ENCODE assay signal across 13 cellular contexts in the genomic region with DNA sequence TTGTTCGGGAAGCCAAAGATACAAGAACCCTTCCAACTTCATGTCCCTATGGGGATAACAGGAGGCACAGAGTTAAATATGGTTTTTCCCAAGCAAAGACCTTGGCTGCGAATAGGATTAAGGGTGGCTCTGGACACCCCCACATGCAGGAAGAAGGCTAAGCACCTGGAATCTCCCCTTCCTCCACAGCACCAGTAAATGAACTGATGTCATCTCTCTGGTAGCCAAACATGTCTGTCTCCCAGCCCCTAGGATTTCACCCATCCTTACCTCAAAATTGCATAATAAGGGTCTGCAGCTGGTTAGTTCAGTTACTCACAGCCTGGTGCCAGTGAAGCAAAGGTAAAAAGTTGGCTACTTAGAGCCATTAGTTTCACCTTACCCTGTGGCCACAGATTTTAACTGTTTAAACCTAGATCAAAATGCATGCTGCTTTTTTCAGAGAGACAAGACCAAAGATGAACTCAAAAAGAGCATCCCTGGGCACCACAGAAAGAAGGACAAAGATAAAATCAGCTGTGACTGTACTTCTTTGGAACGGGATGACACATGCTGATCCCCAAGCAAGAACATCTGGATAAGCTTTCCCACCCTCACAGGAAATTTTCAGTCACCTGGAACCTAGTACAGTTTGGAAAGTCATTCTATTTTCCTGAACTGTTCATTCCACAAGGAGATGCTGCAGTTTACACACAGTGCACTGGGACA.
DNase-seq lines count a peak whose midpoint lies in the region; TF ChIP-seq lines count a peak whose summit lies in the region.
"Had no signal": no experiment of that assay in that cellular context is flagged by ENCODE, and none has a peak within 500 bp of the region (broad histone marks: within the 10 kb centered on the region; RNA-seq: fewer than 3 reads in every experiment).

No MANE protein-coding gene starts in this region.

- H3K4me3 Mint-ChIP-seq in progenitor cell of endocrine pancreas (ENCODE audit: low read depth): no peak overlapping the region

- peak overlapping the region; percentile 87 for H3K27ac ChIP-seq in epithelial cell of prostate
- H3K27ac ChIP-seq: VCaP had no signal

- H3K36me3 Mint-ChIP-seq in progenitor cell of endocrine pancreas (ENCODE audit: insufficient read depth): peaks cover 5% of the 10 kb centered on the region

- H3K9me3 Mint-ChIP-seq in progenitor cell of endocrine pancreas (ENCODE audit: low read depth): no peaks in the 10 kb centered on the region

- no peaks in the 10 kb centered on the region for H3K27me3 Mint-ChIP-seq in progenitor cell of endocrine pancreas

- peak overlapping the region; percentile 11 for H3K27ac Mint-ChIP-seq in progenitor cell of endocrine pancreas

- DNase-seq in ELR (ENCODE audit: low read depth) (peak; percentile 69), NAMALWA (ENCODE audit: low spot score) (peak; percentile 27), epithelial cell of prostate (ENCODE audit: low read depth, low spot score) (no peak), progenitor cell of endocrine pancreas (ENCODE audit: low spot score, unreplicated experiment) (no peak), OCI-M1 (lab: John Stamatoyannopoulos, UW) (no peak), retina (no peak), GF-D8 (lab: John Stamatoyannopoulos, UW) (no peak), DMS53 (lab: John Stamatoyannopoulos, UW) (no peak)
- DNase-seq: activated effector memory CD4-positive, alpha-beta T cell treated with anti-CD3 and anti-CD28 coated beads, Interleukin-2, amount 50 U/mL, for 16 hours; KG1; NCI-H748 treated with DMSO at 0.1 percent for 48 hours; stimulated activated CD4-positive, alpha-beta T cell treated with anti-CD3 and anti-CD28 coated beads, Interleukin-12 subunit alpha, Interleukin-12 subunit beta, amount 100 ng/mL, for 4 hours had no signal

- H3K4me1 Mint-ChIP-seq in progenitor cell of endocrine pancreas (ENCODE audit: low read depth): peaks cover 10% of the 10 kb centered on the region

- TF ChIP-seq CTCF in progenitor cell of endocrine pancreas (IDR thresholded peaks at IDR 0.05; ENCODE audit: unreplicated experiment): no peak

Comparison
In these comparisons a context has a peak if more than half of its experiments do, and no peak if none do; other contexts are left out.
1. DNase-seq: peak in ELR (single experiment) and NAMALWA (single experiment); none in epithelial cell of prostate (single experiment), progenitor cell of endocrine pancreas (single experiment), OCI-M1 (single experiment), retina (single experiment), GF-D8 (single experiment) and DMS53 (single experiment).